Comparison of ENCODE assay signal across 15 cellular contexts in genomic region chr14:28308727-28309126, GRCh38.
DNase-seq lines count a peak whose midpoint lies in the region; ATAC-seq and TF ChIP-seq lines count a peak whose summit lies in the region.
"Had no signal": no experiment of that assay in that cellular context is flagged by ENCODE, and none has a peak within 500 bp of the region (broad histone marks: within the 10 kb centered on the region; RNA-seq: fewer than 3 reads in every experiment).

No MANE protein-coding gene starts in this region.

- CTCF ChIA-PET in activated CD4-positive, alpha-beta memory T cell treated with anti-CD3 and anti-CD28 coated beads for 36 hours (lab: Charles Lee), result interaction anchor here (0.7 kb wide), 1 partner anchor 52 kb away, joined by 4 read pairs; no protein-coding TSS in a partner anchor

- H3K4me3 Mint-ChIP-seq in activated CD4-positive, alpha-beta memory T cell treated with anti-CD3 and anti-CD28 coated beads for 36 hours, result no peak overlapping the region

- H3K27me3 ChIP-seq in kidney epithelial cell (ENCODE audit: control insufficient read depth, insufficient read depth, low read length), result no peaks in the 10 kb centered on the region

- no peaks in the 10 kb centered on the region for H3K4me1 Mint-ChIP-seq in activated CD4-positive, alpha-beta memory T cell treated with anti-CD3 and anti-CD28 coated beads for 36 hours (ENCODE audit: low read depth)

- no peak for ATAC-seq in HG02610 (IDR thresholded peaks at IDR 0.05; ENCODE audit: unreplicated experiment)
- ATAC-seq in GM18873 (IDR thresholded peaks at IDR 0.05; ENCODE audit: low FRiP score, unreplicated experiment), result no peak

- peaks cover 9% of the 10 kb centered on the region for H3K9me3 Mint-ChIP-seq in activated CD4-positive, alpha-beta memory T cell treated with anti-CD3 and anti-CD28 coated beads for 36 hours

- DNase-seq in AG09319 (ENCODE audit: extremely low read depth, low read depth), result peak; percentile 20
- peak; percentile 51 for DNase-seq in M059J (ENCODE audit: low read depth)
- no peak for DNase-seq in caudate nucleus (lab: John Stamatoyannopoulos, UW)
- peak; percentile 41 for DNase-seq in kidney epithelial cell (ENCODE audit: low read depth)
- no peak for DNase-seq in NCI-H1436 (lab: John Stamatoyannopoulos, UW)
- DNase-seq in activated CD4-positive, alpha-beta memory T cell treated with anti-CD3 and anti-CD28 coated beads for 36 hours, result no peak
- DNase-seq: activated CD8-positive, alpha-beta memory T cell treated with anti-CD3 and anti-CD28 coated beads for 24 hours; activated effector memory CD4-positive, alpha-beta T cell treated with anti-CD3 and anti-CD28 coated beads, Interleukin-2, amount 50 U/mL, for 16 hours; DND-41; NCI-H1105; NCI-H526; Right ventricle myocardium superior; stimulated activated CD4-positive, alpha-beta T cell treated with anti-CD3 and anti-CD28 coated beads, Interleukin-2, amount 100 ng/mL, for 48 hours had no signal

- POLR2A ChIA-PET in activated CD4-positive, alpha-beta memory T cell treated with anti-CD3 and anti-CD28 coated beads for 36 hours (lab: Charles Lee), result no interaction called here

- no peak overlapping the region for H3K4me3 ChIP-seq in kidney epithelial cell (ENCODE audit: low read depth, low read length)

- no peak overlapping the region for H3K27ac Mint-ChIP-seq in activated CD4-positive, alpha-beta memory T cell treated with anti-CD3 and anti-CD28 coated beads for 36 hours

- TF ChIP-seq CTCF in AG09319 (IDR thresholded peaks at IDR 0.05; ENCODE audit: low read depth, low read length), result no peak
- TF ChIP-seq CTCF in kidney epithelial cell (IDR thresholded peaks at IDR 0.05; ENCODE audit: insufficient read depth, low read length, poor library complexity, severe bottlenecking), result no peak

- intact Hi-C loops in activated CD4-positive, alpha-beta memory T cell treated with anti-CD3 and anti-CD28 coated beads for 36 hours (cut with micrococcal nuclease), result no loop called here

- peak overlapping the region; percentile 90 for H3K27ac ChIP-seq in caudate nucleus (ENCODE audit: low read depth, low read length)

- no peaks in the 10 kb centered on the region for H3K36me3 ChIP-seq in kidney epithelial cell (ENCODE audit: control insufficient read depth, insufficient read depth, low read length)

- H3K36me3 Mint-ChIP-seq in activated CD4-positive, alpha-beta memory T cell treated with anti-CD3 and anti-CD28 coated beads for 36 hours, result no peaks in the 10 kb centered on the region

- no peaks in the 10 kb centered on the region for H3K27me3 Mint-ChIP-seq in activated CD4-positive, alpha-beta memory T cell treated with anti-CD3 and anti-CD28 coated beads for 36 hours

Comparison
In these comparisons a context has a peak if more than half of its experiments do, and no peak if none do; other contexts are left out.
1. DNase-seq: peak in AG09319 (single experiment), M059J (single experiment) and kidney epithelial cell (single experiment); none in caudate nucleus (0 of 61), NCI-H1436 (single experiment) and activated CD4-positive, alpha-beta memory T cell treated with anti-CD3 and anti-CD28 coated beads for 36 hours (single experiment).